Comparison of ENCODE assay signal across 10 cellular contexts in the genomic region with DNA sequence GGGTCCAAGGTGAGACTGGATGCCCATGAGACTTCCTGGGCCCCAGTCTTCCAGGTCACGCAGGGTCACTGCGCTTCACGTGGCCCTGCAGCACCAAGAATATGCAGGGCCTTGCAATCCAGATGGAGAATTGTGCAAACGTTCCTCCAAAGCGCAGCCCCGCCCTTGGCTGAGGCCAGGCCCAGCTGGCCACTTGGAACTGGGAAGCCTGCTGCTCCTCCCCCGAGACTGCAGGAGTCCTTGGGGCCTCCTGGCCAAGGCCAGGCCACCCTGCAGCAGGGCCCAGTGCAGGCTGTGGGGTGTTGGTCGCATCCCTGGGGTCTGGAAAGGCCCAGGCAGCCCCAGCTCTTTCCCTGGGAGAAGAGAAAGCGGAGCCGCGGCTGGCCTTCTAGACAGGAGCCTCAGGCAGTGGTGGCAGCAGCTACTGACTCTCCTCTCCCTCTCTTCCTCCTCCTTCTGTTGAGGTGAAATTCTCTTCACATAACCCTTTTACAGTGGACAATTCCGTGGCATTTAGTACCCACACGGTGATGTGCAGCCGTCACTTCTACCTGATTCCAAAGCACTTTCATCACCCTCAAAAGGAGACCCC.
DNase-seq lines count a peak whose midpoint lies in the region; ATAC-seq and TF ChIP-seq lines count a peak whose summit lies in the region.
"Had no signal": no experiment of that assay in that cellular context is flagged by ENCODE, and none has a peak within 500 bp of the region (broad histone marks: within the 10 kb centered on the region; RNA-seq: fewer than 3 reads in every experiment).

No MANE protein-coding gene starts in this region.

- no peak overlapping the region for H2BK120ac ChIP-seq in trophoblast cell (ENCODE audit: insufficient read depth, low read length, poor library complexity)

- peaks cover 0 to 10% (median 0%) of the 10 kb centered on the region in 4 donors for H3K4me1 ChIP-seq in Peyer's patch
- peaks cover 1 to 6% of the 10 kb centered on the region in 2 experiments for H3K4me1 ChIP-seq in trophoblast cell (ENCODE audit: control insufficient read depth in 1 of 2, insufficient read depth in 2 of 2, low read length in 2 of 2)

- no peaks in the 10 kb centered on the region for H3K79me2 ChIP-seq in trophoblast cell (ENCODE audit: control insufficient read depth, insufficient read depth, low read length, poor library complexity)

- DNase-seq in EH (ENCODE audit: low read depth): peak; percentile 79
- DNase-seq in Peyer's patch: peak in 2 of 3 donors; percentile 19 to 70
- peak; percentile 90 for DNase-seq in Right ventricle myocardium superior
- peak; percentile 42 to 79 for DNase-seq in trophoblast cell
- no peak for DNase-seq in DMS79 (lab: John Stamatoyannopoulos, UW)
- no peak for DNase-seq in SHP77 treated with DMSO at 0.1 percent for 48 hours (lab: John Stamatoyannopoulos, UW)
- DNase-seq: naive thymus-derived CD8-positive, alpha-beta T cell; NCI-H1417 treated with DMSO at 0.1 percent for 48 hours had no signal

- no peaks in the 10 kb centered on the region for H3K9me3 ChIP-seq in Peyer's patch
- H3K9me3 ChIP-seq in trophoblast cell (ENCODE audit: insufficient read depth, low read depth, low read length): peaks cover 2% of the 10 kb centered on the region

- H3K4me3 ChIP-seq in Peyer's patch (no peak overlapping the region), trophoblast cell (ENCODE audit: low read depth, low read length) (no peak overlapping the region)

- no peaks in the 10 kb centered on the region for H3K79me1 ChIP-seq in trophoblast cell (ENCODE audit: low read length)

- no peak overlapping the region for H3K18ac ChIP-seq in trophoblast cell (ENCODE audit: low read length)

- no peak overlapping the region for H4K91ac ChIP-seq in trophoblast cell (ENCODE audit: low read depth, low read length)

- H3K14ac ChIP-seq in trophoblast cell (ENCODE audit: low read length): no peak overlapping the region

- no peak overlapping the region for H3K4me2 ChIP-seq in trophoblast cell (ENCODE audit: low read length)

- no peak overlapping the region for H3K23ac ChIP-seq in trophoblast cell (ENCODE audit: low read length)

- TF ChIP-seq CTCF in Peyer's patch (IDR thresholded peaks at IDR 0.05): no peak

- no peak overlapping the region for H4K12ac ChIP-seq in trophoblast cell (ENCODE audit: low read depth, low read length)

- no CpG with 5 or more reads among the region's 14 CpGs for WGBS in trophoblast cell (ENCODE audit: extremely low coverage, insufficient coverage, insufficient read length)

- no peak overlapping the region for H2BK5ac ChIP-seq in trophoblast cell (ENCODE audit: low read depth, low read length, poor library complexity)

- TF ChIP-seq POLR2A in Peyer's patch (IDR thresholded peaks at IDR 0.05): no peak

- H2AFZ ChIP-seq in trophoblast cell (ENCODE audit: insufficient read depth, low read length, poor library complexity): no peak overlapping the region

- H3K4ac ChIP-seq in trophoblast cell (ENCODE audit: low read depth, low read length): no peak overlapping the region

- H2BK12ac ChIP-seq in trophoblast cell (ENCODE audit: low read length): no peak overlapping the region

- H4K8ac ChIP-seq in trophoblast cell (ENCODE audit: low read depth, low read length): no peak overlapping the region

- no peaks in the 10 kb centered on the region for H3K27me3 ChIP-seq in Peyer's patch
- no peaks in the 10 kb centered on the region for H3K27me3 ChIP-seq in trophoblast cell (ENCODE audit: insufficient read depth, low read length)

- H3K27ac ChIP-seq in Peyer's patch: peak overlapping the region; percentile 43 to 68 (median 52)
- H3K27ac ChIP-seq in trophoblast cell (ENCODE audit: low read depth, low read length): no peak overlapping the region

- no peak overlapping the region for H2AK5ac ChIP-seq in trophoblast cell (ENCODE audit: low read length)

- H3K9ac ChIP-seq in trophoblast cell (ENCODE audit: low read length): no peak overlapping the region

- H3K36me3 ChIP-seq in Peyer's patch: no peaks in the 10 kb centered on the region
- no peaks in the 10 kb centered on the region for H3K36me3 ChIP-seq in trophoblast cell (ENCODE audit: control insufficient read depth in 1 of 2, insufficient read depth in 2 of 2, low read length in 2 of 2)

- ATAC-seq in Right ventricle myocardium superior (ENCODE audit: poor library complexity): peak; percentile 91
- ATAC-seq in GM21619 (IDR thresholded peaks at IDR 0.05; ENCODE audit: unreplicated experiment): no peak
- ATAC-seq in HG03354 (IDR thresholded peaks at IDR 0.05; ENCODE audit: poor library complexity, severe bottlenecking, unreplicated experiment): no peak
- ATAC-seq: naive thymus-derived CD8-positive, alpha-beta T cell had no signal

- intact Hi-C loops in Right ventricle myocardium superior (cut with DNase I): no loop called here

Comparison
In these comparisons a context has a peak if more than half of its experiments do, and no peak if none do; other contexts are left out.
1. DNase-seq: peak in EH (single experiment), Peyer's patch (2 of 3), Right ventricle myocardium superior (single experiment) and trophoblast cell (2 of 2); none in DMS79 (single experiment) and SHP77 treated with DMSO at 0.1 percent for 48 hours (single experiment).